Comparison of ENCODE assay signal across 1 cellular context in the genomic region with DNA sequence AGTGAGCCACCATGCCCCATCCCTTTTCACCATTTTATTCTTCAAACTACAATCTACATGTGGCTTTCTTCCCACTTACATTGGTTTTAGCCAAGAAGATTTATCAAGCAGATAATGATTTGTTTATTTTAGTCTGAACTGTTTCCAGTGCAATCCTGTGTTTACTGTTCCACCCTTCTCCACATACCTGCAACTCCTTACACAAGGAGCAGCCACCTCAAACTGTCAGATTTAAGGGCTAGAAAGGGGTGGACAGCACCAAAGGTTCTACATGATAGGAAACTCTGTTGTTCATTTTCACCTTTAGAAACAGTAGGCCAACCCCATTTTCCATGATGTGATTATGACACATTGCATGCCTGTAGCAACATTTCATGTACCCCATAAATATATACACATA.
TF ChIP-seq lines count a peak whose summit lies in the region.

No MANE protein-coding gene starts in this region.

TF ChIP-seq in K562, 482 proteins besides CTCF, POLR2A, EP300 and RAD21:
- TF ChIP-seq LCOR (CRISPR knock-in tag; IDR thresholded peaks at IDR 0.05) (no peak), GATA2 (CRISPR knock-in tag; IDR thresholded peaks at IDR 0.05) (no peak), CC2D1A (IDR thresholded peaks at IDR 0.05) (no peak), RBM17 (IDR thresholded peaks at IDR 0.05; ENCODE audit: borderline replicate concordance, low read depth, low read length) (no peak)
TF ChIP-seq in K562: peak in this region for 0.
